15 cellular contexts compared by ENCODE assay signal in the genomic region with DNA sequence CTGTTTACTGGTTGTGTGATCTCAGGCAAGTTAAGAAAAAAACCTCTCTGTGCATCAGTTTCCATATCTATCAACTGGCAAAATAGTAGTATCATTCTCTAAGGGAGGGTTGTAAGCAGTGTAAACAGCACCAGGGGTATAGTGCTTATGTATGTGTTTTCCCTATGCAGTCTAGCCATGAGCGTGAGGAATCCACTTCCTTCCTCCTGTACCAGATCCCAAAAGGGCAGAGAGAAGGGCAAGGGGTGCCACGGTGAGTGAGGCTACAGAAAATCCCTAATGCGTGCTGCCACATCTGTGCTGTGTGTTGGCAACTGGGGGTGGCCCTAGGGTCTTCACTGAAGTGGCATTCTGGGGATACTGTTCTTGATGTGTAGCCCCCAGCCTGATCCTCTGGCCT. TPM values are rescaled to one million over a fixed set of nuclear protein-coding genes. Genes with fewer than 3 reads are reported as not detected.
A peak's percentile ranks its signal among the peaks of the same experiment; 100 is the strongest.
DNase-seq lines count a peak whose midpoint lies in the region; ATAC-seq and TF ChIP-seq lines count a peak whose summit lies in the region.
"Had no signal": no experiment of that assay in that cellular context is flagged by ENCODE, and none has a peak within 500 bp of the region (broad histone marks: within the 10 kb centered on the region; RNA-seq: fewer than 3 reads in every experiment).

No MANE protein-coding gene starts in this region.

- H3K9me3 ChIP-seq in CD4-positive, alpha-beta T cell (ENCODE audit: control insufficient read depth, low read length) = no peaks in the 10 kb centered on the region
- no peaks in the 10 kb centered on the region for H3K9me3 ChIP-seq in naive thymus-derived CD4-positive, alpha-beta T cell (ENCODE audit: control insufficient read depth in 2 of 3, low read length in 3 of 3)
- no peaks in the 10 kb centered on the region for H3K9me3 ChIP-seq in PC-9 (ENCODE audit: insufficient read depth, low read depth)
- H3K9me3 ChIP-seq in OCI-LY7 (ENCODE audit: low read length) = no peaks in the 10 kb centered on the region
- H3K9me3 ChIP-seq: prostate gland had no signal

- no peak overlapping the region for H3K4me3 Mint-ChIP-seq in activated CD8-positive, alpha-beta T cell treated with anti-CD3 and anti-CD28 coated beads for 36 hours
- H3K4me3 Mint-ChIP-seq in activated CD8-positive, alpha-beta T cell treated with anti-CD3 and anti-CD28 coated beads, Interleukin-2, amount 10 ng/mL, durations not matched to agents 7 days and 5 days = no peak overlapping the region
- H3K4me3 Mint-ChIP-seq in CD4-positive, alpha-beta T cell = no peak overlapping the region
- peak overlapping the region; percentile 3 for H3K4me3 Mint-ChIP-seq in activated T-helper 1 cell treated with anti-CD3 and anti-CD28 coated beads, Interleukin-12 subunit alpha, Interleukin-12 subunit beta, Interleukin-2, Interleukin-4 antibody, amounts not matched to agents 30 ng/mL and 10 ng/mL and 1 ng/mL, durations not matched to agents 14 hours and 24 hours and 36 hours
- peak overlapping the region in 1 of 10 donors; percentile 72 for H3K4me3 Mint-ChIP-seq in naive thymus-derived CD4-positive, alpha-beta T cell
- H3K4me3 Mint-ChIP-seq: CD8-positive, alpha-beta T cell had no signal

- H3K4me1 Mint-ChIP-seq in activated CD8-positive, alpha-beta T cell treated with anti-CD3 and anti-CD28 coated beads for 36 hours (ENCODE audit: low read depth) = peaks cover 44% of the 10 kb centered on the region
- peaks cover 62% of the 10 kb centered on the region for H3K4me1 Mint-ChIP-seq in activated CD8-positive, alpha-beta T cell treated with anti-CD3 and anti-CD28 coated beads, Interleukin-2, amount 10 ng/mL, durations not matched to agents 7 days and 5 days (ENCODE audit: low read depth)
- H3K4me1 Mint-ChIP-seq in CD4-positive, alpha-beta T cell (ENCODE audit: low read depth) = peaks cover 39% of the 10 kb centered on the region
- H3K4me1 Mint-ChIP-seq in activated T-helper 1 cell treated with anti-CD3 and anti-CD28 coated beads, Interleukin-12 subunit alpha, Interleukin-12 subunit beta, Interleukin-2, Interleukin-4 antibody, amounts not matched to agents 30 ng/mL and 10 ng/mL and 1 ng/mL, durations not matched to agents 14 hours and 24 hours and 36 hours (ENCODE audit: low read depth) = peaks cover 84% of the 10 kb centered on the region
- H3K4me1 Mint-ChIP-seq in naive thymus-derived CD4-positive, alpha-beta T cell = peaks cover 12 to 79% (median 25%) of the 10 kb centered on the region in 7 donors

- H3K36me3 Mint-ChIP-seq in activated CD8-positive, alpha-beta T cell treated with anti-CD3 and anti-CD28 coated beads for 36 hours (ENCODE audit: low read depth) = no peaks in the 10 kb centered on the region
- no peaks in the 10 kb centered on the region for H3K36me3 Mint-ChIP-seq in activated CD8-positive, alpha-beta T cell treated with anti-CD3 and anti-CD28 coated beads, Interleukin-2, amount 10 ng/mL, durations not matched to agents 7 days and 5 days (ENCODE audit: low read depth)
- no peaks in the 10 kb centered on the region for H3K36me3 Mint-ChIP-seq in CD4-positive, alpha-beta T cell (ENCODE audit: low read depth)
- H3K36me3 Mint-ChIP-seq in activated T-helper 1 cell treated with anti-CD3 and anti-CD28 coated beads, Interleukin-12 subunit alpha, Interleukin-12 subunit beta, Interleukin-2, Interleukin-4 antibody, amounts not matched to agents 30 ng/mL and 10 ng/mL and 1 ng/mL, durations not matched to agents 14 hours and 24 hours and 36 hours (ENCODE audit: low read depth) = peaks cover 17% of the 10 kb centered on the region
- H3K36me3 Mint-ChIP-seq in naive thymus-derived CD4-positive, alpha-beta T cell = peaks cover 0 to 17% (median 0%) of the 10 kb centered on the region in 5 donors
- H3K36me3 Mint-ChIP-seq: CD8-positive, alpha-beta T cell had no signal

- H4K20me1 ChIP-seq in PC-9 (ENCODE audit: insufficient read depth) = no peaks in the 10 kb centered on the region
- H4K20me1 ChIP-seq in OCI-LY7 (ENCODE audit: insufficient read depth, low read length) = no peaks in the 10 kb centered on the region

- no peak for DNase-seq in activated CD8-positive, alpha-beta T cell treated with anti-CD3 and anti-CD28 coated beads for 36 hours
- no peak for DNase-seq in activated CD8-positive, alpha-beta T cell treated with anti-CD3 and anti-CD28 coated beads, Interleukin-2, amount 10 ng/mL, durations not matched to agents 7 days and 5 days
- DNase-seq in CD4-positive, alpha-beta T cell = no peak
- no peak for DNase-seq in activated T-helper 1 cell treated with anti-CD3 and anti-CD28 coated beads, Interleukin-12 subunit alpha, Interleukin-12 subunit beta, Interleukin-2, Interleukin-4 antibody, amounts not matched to agents 30 ng/mL and 10 ng/mL and 1 ng/mL, durations not matched to agents 14 hours and 24 hours and 36 hours (ENCODE audit: low spot score)
- no peak for DNase-seq in naive thymus-derived CD4-positive, alpha-beta T cell
- DNase-seq in PC-9 (no peak), OCI-LY7 (ENCODE audit: low spot score) (no peak), hypothalamus (lab: John Stamatoyannopoulos, UW) (no peak)
- DNase-seq: CD8-positive, alpha-beta T cell; left cardiac atrium; NCI-H1417 treated with DMSO at 0.1 percent for 48 hours; NCI-H2171; NCI-H526 treated with DMSO at 0.1 percent for 48 hours; SHP77 had no signal

- no TSS peak for BruUV-seq in PC-9 (replicated peaks; lab: Mats Ljungman, UMichigan)
- BruUV-seq in OCI-LY7 (replicated peaks; lab: Mats Ljungman, UMichigan) = no TSS peak

- no peaks in the 10 kb centered on the region for H3K9me3 Mint-ChIP-seq in activated CD8-positive, alpha-beta T cell treated with anti-CD3 and anti-CD28 coated beads for 36 hours
- no peaks in the 10 kb centered on the region for H3K9me3 Mint-ChIP-seq in activated CD8-positive, alpha-beta T cell treated with anti-CD3 and anti-CD28 coated beads, Interleukin-2, amount 10 ng/mL, durations not matched to agents 7 days and 5 days (ENCODE audit: insufficient read depth)
- H3K9me3 Mint-ChIP-seq in CD4-positive, alpha-beta T cell = no peaks in the 10 kb centered on the region
- H3K9me3 Mint-ChIP-seq in activated T-helper 1 cell treated with anti-CD3 and anti-CD28 coated beads, Interleukin-12 subunit alpha, Interleukin-12 subunit beta, Interleukin-2, Interleukin-4 antibody, amounts not matched to agents 30 ng/mL and 10 ng/mL and 1 ng/mL, durations not matched to agents 14 hours and 24 hours and 36 hours = no peaks in the 10 kb centered on the region
- peaks cover 0 to 2% (median 0%) of the 10 kb centered on the region in 11 donors for H3K9me3 Mint-ChIP-seq in naive thymus-derived CD4-positive, alpha-beta T cell
- H3K9me3 Mint-ChIP-seq: CD8-positive, alpha-beta T cell had no signal

- H3K9me2 ChIP-seq in PC-9 (ENCODE audit: insufficient read depth) (no peaks in the 10 kb centered on the region), OCI-LY7 (ENCODE audit: insufficient read depth, low read length) (no peaks in the 10 kb centered on the region)

- no peak for ATAC-seq in activated CD8-positive, alpha-beta T cell treated with anti-CD3 and anti-CD28 coated beads for 36 hours
- no peak for ATAC-seq in activated CD8-positive, alpha-beta T cell treated with anti-CD3 and anti-CD28 coated beads, Interleukin-2, amount 10 ng/mL, durations not matched to agents 7 days and 5 days
- ATAC-seq in CD4-positive, alpha-beta T cell (ENCODE audit: poor library complexity) = no peak
- no peak for ATAC-seq in naive thymus-derived CD4-positive, alpha-beta T cell
- ATAC-seq: CD8-positive, alpha-beta T cell; left cardiac atrium had no signal

- no peaks in the 10 kb centered on the region for H3K79me2 ChIP-seq in PC-9 (ENCODE audit: low read depth)
- no peaks in the 10 kb centered on the region for H3K79me2 ChIP-seq in OCI-LY7 (ENCODE audit: insufficient read depth, low read depth, low read length)

- no peaks in the 10 kb centered on the region for H3K27me3 Mint-ChIP-seq in activated CD8-positive, alpha-beta T cell treated with anti-CD3 and anti-CD28 coated beads for 36 hours
- H3K27me3 Mint-ChIP-seq in activated CD8-positive, alpha-beta T cell treated with anti-CD3 and anti-CD28 coated beads, Interleukin-2, amount 10 ng/mL, durations not matched to agents 7 days and 5 days (ENCODE audit: low read depth) = no peaks in the 10 kb centered on the region
- no peaks in the 10 kb centered on the region for H3K27me3 Mint-ChIP-seq in CD4-positive, alpha-beta T cell
- H3K27me3 Mint-ChIP-seq in activated T-helper 1 cell treated with anti-CD3 and anti-CD28 coated beads, Interleukin-12 subunit alpha, Interleukin-12 subunit beta, Interleukin-2, Interleukin-4 antibody, amounts not matched to agents 30 ng/mL and 10 ng/mL and 1 ng/mL, durations not matched to agents 14 hours and 24 hours and 36 hours (ENCODE audit: insufficient read depth) = no peaks in the 10 kb centered on the region
- H3K27me3 Mint-ChIP-seq in naive thymus-derived CD4-positive, alpha-beta T cell = no peaks in the 10 kb centered on the region

- H3K4me2 ChIP-seq in PC-9 = no peak overlapping the region
- H3K4me2 ChIP-seq in OCI-LY7 (ENCODE audit: low read length) = no peak overlapping the region

- intact Hi-C loops in activated CD8-positive, alpha-beta T cell treated with anti-CD3 and anti-CD28 coated beads for 36 hours (cut with micrococcal nuclease) = no loop called here
- intact Hi-C loops in CD4-positive, alpha-beta T cell (cut with DNase I, micrococcal nuclease) = no loop called here
- intact Hi-C loops in activated T-helper 1 cell treated with anti-CD3 and anti-CD28 coated beads, Interleukin-12 subunit alpha, Interleukin-12 subunit beta, Interleukin-2, Interleukin-4 antibody, amounts not matched to agents 30 ng/mL and 10 ng/mL and 1 ng/mL, durations not matched to agents 14 hours and 24 hours and 36 hours (cut with micrococcal nuclease) = loop anchor here (5.0 to 10.0 kb wide), 3 partner anchors 166 to 728 kb away; partner anchors contain the start of genes LCK, S100PBP and YARS1
- intact Hi-C loops in naive thymus-derived CD4-positive, alpha-beta T cell (cut with micrococcal nuclease) = no loop called here
- intact Hi-C loops in PC-9 (cut with micrococcal nuclease; ENCODE audit: unreplicated experiment) = no loop called here
- intact Hi-C loops in OCI-LY7 (cut with micrococcal nuclease; ENCODE audit: unreplicated experiment) = no loop called here

- CTCF ChIA-PET in activated CD8-positive, alpha-beta T cell treated with anti-CD3 and anti-CD28 coated beads for 36 hours (lab: Charles Lee) = interaction anchor here (1.8 kb wide), 1 partner anchor 10 kb away, joined by 4 read pairs; no protein-coding TSS in a partner anchor
- CTCF ChIA-PET in activated CD8-positive, alpha-beta T cell treated with anti-CD3 and anti-CD28 coated beads, Interleukin-2, amount 10 ng/mL, durations not matched to agents 7 days and 5 days (lab: Charles Lee) = no interaction called here
- CTCF ChIA-PET in CD4-positive, alpha-beta T cell (lab: Charles Lee) = no interaction called here
- CTCF ChIA-PET in naive thymus-derived CD4-positive, alpha-beta T cell (lab: Charles Lee) = no interaction called here
- CTCF ChIA-PET in PC-9 (lab: Charles Lee) (no interaction called here), OCI-LY7 (lab: Charles Lee; ENCODE audit: unreplicated experiment) (no interaction called here)

- peaks cover 11 to 26% of the 10 kb centered on the region in 2 donors for H3K4me1 ChIP-seq in naive thymus-derived CD4-positive, alpha-beta T cell (ENCODE audit: control insufficient read depth in 2 of 2, insufficient read depth in 2 of 2, low read length in 2 of 2)
- H3K4me1 ChIP-seq in PC-9 (replicated peaks; ENCODE audit: insufficient read depth) = peaks cover 24% of the 10 kb centered on the region
- H3K4me1 ChIP-seq in OCI-LY7 (ENCODE audit: insufficient read depth, low read length, poor library complexity, severe bottlenecking) = peaks cover 25% of the 10 kb centered on the region

- peak overlapping the region; percentile 59 for H3K27ac Mint-ChIP-seq in activated CD8-positive, alpha-beta T cell treated with anti-CD3 and anti-CD28 coated beads for 36 hours
- no peak overlapping the region for H3K27ac Mint-ChIP-seq in activated CD8-positive, alpha-beta T cell treated with anti-CD3 and anti-CD28 coated beads, Interleukin-2, amount 10 ng/mL, durations not matched to agents 7 days and 5 days
- H3K27ac Mint-ChIP-seq in CD4-positive, alpha-beta T cell = peak overlapping the region; percentile 57
- H3K27ac Mint-ChIP-seq in activated T-helper 1 cell treated with anti-CD3 and anti-CD28 coated beads, Interleukin-12 subunit alpha, Interleukin-12 subunit beta, Interleukin-2, Interleukin-4 antibody, amounts not matched to agents 30 ng/mL and 10 ng/mL and 1 ng/mL, durations not matched to agents 14 hours and 24 hours and 36 hours = peak overlapping the region; percentile 92
- H3K27ac Mint-ChIP-seq in naive thymus-derived CD4-positive, alpha-beta T cell = peak overlapping the region in 7 of 9 donors; percentile 5 to 99 (median 67)
- H3K27ac Mint-ChIP-seq: CD8-positive, alpha-beta T cell had no signal

- peaks cover 30% of the 10 kb centered on the region for H3F3A ChIP-seq in PC-9 (ENCODE audit: insufficient read depth, low read depth)

- H2AFZ ChIP-seq in PC-9 (no peak overlapping the region), OCI-LY7 (ENCODE audit: low read length) (no peak overlapping the region)

- no peaks in the 10 kb centered on the region for H3K36me3 ChIP-seq in naive thymus-derived CD4-positive, alpha-beta T cell (ENCODE audit: control insufficient read depth in 2 of 3, insufficient read depth in 3 of 3, low read length in 3 of 3)
- no peaks in the 10 kb centered on the region for H3K36me3 ChIP-seq in PC-9 (ENCODE audit: low read depth)
- H3K36me3 ChIP-seq in OCI-LY7 (ENCODE audit: insufficient read depth, low read length) = no peaks in the 10 kb centered on the region
- H3K36me3 ChIP-seq: prostate gland had no signal

- POLR2A ChIA-PET in activated CD8-positive, alpha-beta T cell treated with anti-CD3 and anti-CD28 coated beads for 36 hours (lab: Charles Lee) = no interaction called here
- POLR2A ChIA-PET in activated CD8-positive, alpha-beta T cell treated with anti-CD3 and anti-CD28 coated beads, Interleukin-2, amount 10 ng/mL, durations not matched to agents 7 days and 5 days (lab: Charles Lee) = no interaction called here
- POLR2A ChIA-PET in CD4-positive, alpha-beta T cell (lab: Charles Lee) = no interaction called here
- POLR2A ChIA-PET in naive thymus-derived CD4-positive, alpha-beta T cell (lab: Charles Lee) = interaction anchor here (1.0 to 3.9 kb wide), 2 partner anchors 14 to 19 kb away, joined by 4 to 14 read pairs; partner anchors contain the start of gene RNF19B
- POLR2A ChIA-PET in PC-9 (lab: Charles Lee; ENCODE audit: unreplicated experiment) = no interaction called here
- POLR2A ChIA-PET in OCI-LY7 (lab: Charles Lee) = no interaction called here

- TF ChIP-seq CTCF in activated CD8-positive, alpha-beta T cell treated with anti-CD3 and anti-CD28 coated beads for 36 hours (IDR thresholded peaks at IDR 0.05) = no peak
- no peak for TF ChIP-seq CTCF in CD4-positive, alpha-beta T cell (IDR thresholded peaks at IDR 0.05)
- TF ChIP-seq CTCF in PC-9 (conservative IDR thresholded peaks at IDR 0.05) (no peak), OCI-LY7 (conservative IDR thresholded peaks at IDR 0.05; ENCODE audit: low read length) (no peak)

- no peaks in the 10 kb centered on the region for H3K27me3 ChIP-seq in CD4-positive, alpha-beta T cell (ENCODE audit: control insufficient read depth, insufficient read depth, low read length)
- no peaks in the 10 kb centered on the region for H3K27me3 ChIP-seq in naive thymus-derived CD4-positive, alpha-beta T cell (ENCODE audit: control insufficient read depth in 2 of 2, insufficient read depth in 2 of 2, low read length in 2 of 2)
- no peaks in the 10 kb centered on the region for H3K27me3 ChIP-seq in PC-9 (ENCODE audit: insufficient read depth, low read depth)

- H3K27ac ChIP-seq in CD4-positive, alpha-beta T cell (ENCODE audit: low read depth, low read length) = no peak overlapping the region
- no peak overlapping the region for H3K27ac ChIP-seq in naive thymus-derived CD4-positive, alpha-beta T cell (ENCODE audit: low read depth, low read length)
- H3K27ac ChIP-seq in PC-9 = no peak overlapping the region
- no peak overlapping the region for H3K27ac ChIP-seq in OCI-LY7 (ENCODE audit: low read depth, low read length, poor library complexity, severe bottlenecking)

- no peak overlapping the region for H3K4me3 ChIP-seq in naive thymus-derived CD4-positive, alpha-beta T cell (ENCODE audit: low read length)
- H3K4me3 ChIP-seq in PC-9 (no peak overlapping the region), OCI-LY7 (ENCODE audit: low read depth, low read length, poor library complexity, severe bottlenecking) (no peak overlapping the region)
- H3K4me3 ChIP-seq: prostate gland had no signal

RNA-seq across cellular contexts. Expression of gene RNF19B, which starts 18.4 kb away (rescaled TPM):
- total RNA-seq in activated CD8-positive, alpha-beta T cell treated with anti-CD3 and anti-CD28 coated beads for 36 hours = 10 to 100 TPM; 10.6 to 10.9 TPM
- 10 to 100 TPM; 14.0 to 15.8 TPM for total RNA-seq in activated CD8-positive, alpha-beta T cell treated with anti-CD3 and anti-CD28 coated beads, Interleukin-2, amount 10 ng/mL, durations not matched to agents 7 days and 5 days
- total RNA-seq in CD4-positive, alpha-beta T cell = 10 to 100 TPM; 33.4 to 37.4 TPM
- total RNA-seq in activated T-helper 1 cell treated with anti-CD3 and anti-CD28 coated beads, Interleukin-12 subunit alpha, Interleukin-12 subunit beta, Interleukin-2, Interleukin-4 antibody, amounts not matched to agents 30 ng/mL and 10 ng/mL and 1 ng/mL, durations not matched to agents 14 hours and 24 hours and 36 hours = 52.1 and 56.5 TPM in 2 replicates
- 10 to 100 TPM; 17.1 to 58.1 (median 39.2) TPM for total RNA-seq in naive thymus-derived CD4-positive, alpha-beta T cell
- polyA plus RNA-seq in naive thymus-derived CD4-positive, alpha-beta T cell = 1 to 10 TPM in 1 of 2 donors, under 1 TPM in 1; 0.58 to 2.2 TPM
- total RNA-seq in PC-9 (2021) = 25.4 and 25.5 TPM in 2 replicates
- 21.1 and 23.0 TPM in 2 replicates for total RNA-seq in OCI-LY7 (2014; rRNA removed; shearing (Covaris generic))
- 33.6 and 36.8 TPM in 2 replicates for total RNA-seq in OCI-LY7 (2022)

RNA-seq across cellular contexts. Expression of gene AK2, which starts 53.6 kb away (rescaled TPM):
- total RNA-seq in activated CD8-positive, alpha-beta T cell treated with anti-CD3 and anti-CD28 coated beads for 36 hours = 100 to 1,000 TPM; 404 TPM
- total RNA-seq in activated CD8-positive, alpha-beta T cell treated with anti-CD3 and anti-CD28 coated beads, Interleukin-2, amount 10 ng/mL, durations not matched to agents 7 days and 5 days = 100 to 1,000 TPM; 206 to 215 TPM
- total RNA-seq in CD4-positive, alpha-beta T cell = 10 to 100 TPM; 25.6 to 30.4 TPM
- total RNA-seq in activated T-helper 1 cell treated with anti-CD3 and anti-CD28 coated beads, Interleukin-12 subunit alpha, Interleukin-12 subunit beta, Interleukin-2, Interleukin-4 antibody, amounts not matched to agents 30 ng/mL and 10 ng/mL and 1 ng/mL, durations not matched to agents 14 hours and 24 hours and 36 hours = 387 and 400 TPM in 2 replicates
- total RNA-seq in naive thymus-derived CD4-positive, alpha-beta T cell = 100 to 1,000 TPM in 1 of 5 experiments, 10 to 100 TPM in 4; 53.8 to 219 (median 90.2) TPM
- polyA plus RNA-seq in naive thymus-derived CD4-positive, alpha-beta T cell = 100 to 1,000 TPM; 113 to 134 TPM
- total RNA-seq in PC-9 (2021) (191 and 232 TPM in 2 replicates), OCI-LY7 (2022) (256 and 298 TPM in 2 replicates)
- total RNA-seq in OCI-LY7 (2014; rRNA removed; shearing (Covaris generic)) = 185 and 223 TPM in 2 replicates
